ENCODE assay signal across 8 cellular contexts in genomic region chr15:101168463-101168824, GRCh38.
DNase-seq lines count a peak whose midpoint lies in the region; ATAC-seq and TF ChIP-seq lines count a peak whose summit lies in the region.

No MANE protein-coding gene starts in this region.

- peak overlapping the region; percentile 82 for H3K4me3 Mint-ChIP-seq in activated T-helper 17 cell treated with anti-CD3 and anti-CD28 coated beads, Interleukin-2, amount 50 U/mL, for 72 hours

- intact Hi-C loops in HCT116 (cut with micrococcal nuclease) = no loop called here
- intact Hi-C loops in left ventricle myocardium inferior (cut with micrococcal nuclease) = no loop called here

- H2AFZ ChIP-seq in HCT116 (ENCODE audit: low read depth, low read length, poor library complexity, severe bottlenecking) = no peak overlapping the region

- no peaks in the 10 kb centered on the region for H4K20me1 ChIP-seq in HCT116 (ENCODE audit: insufficient read depth)

- peak overlapping the region; percentile 96 for H3K27ac Mint-ChIP-seq in activated T-helper 17 cell treated with anti-CD3 and anti-CD28 coated beads, Interleukin-2, amount 50 U/mL, for 72 hours

- no peaks in the 10 kb centered on the region for H3K27me3 ChIP-seq in HCT116 (ENCODE audit: insufficient read depth, low read length)
- no peaks in the 10 kb centered on the region for H3K27me3 ChIP-seq in left ventricle myocardium inferior (ENCODE audit: low read depth)

- peaks cover 29% of the 10 kb centered on the region for H3K4me1 Mint-ChIP-seq in activated T-helper 17 cell treated with anti-CD3 and anti-CD28 coated beads, Interleukin-2, amount 50 U/mL, for 72 hours

- ATAC-seq in HCT116 = peak; percentile 49
- ATAC-seq in activated T-helper 17 cell treated with anti-CD3 and anti-CD28 coated beads, Interleukin-2, amount 50 U/mL, for 72 hours (replicated peaks) = peak; percentile 27
- peak; percentile 31 for ATAC-seq in stimulated activated naive CD8-positive, alpha-beta T cell treated with anti-CD3 and anti-CD28 coated beads, Interleukin-15, Interleukin-2, amounts not matched to agents 100 U/mL and 50 U/mL, for 24 hours
- ATAC-seq in HG03139 (IDR thresholded peaks at IDR 0.05; ENCODE audit: unreplicated experiment) = no peak

- no peaks in the 10 kb centered on the region for H3K36me3 ChIP-seq in HCT116 (ENCODE audit: control insufficient read depth in 1 of 2, insufficient read depth in 2 of 2, low read length in 2 of 2)
- H3K36me3 ChIP-seq in left ventricle myocardium inferior = peaks cover 18% of the 10 kb centered on the region

- RAD21 ChIA-PET in HCT116 (lab: Charles Lee; ENCODE audit: low non-redundant PET in 1 of 2, low total read pairs in 2 of 2, uncharacterized antibody in 2 of 2, unreplicated experiment in 2 of 2) = no interaction called here

- H3K79me2 ChIP-seq in HCT116 (ENCODE audit: insufficient read depth, low read length) = no peaks in the 10 kb centered on the region

- H3K9me3 Mint-ChIP-seq in activated T-helper 17 cell treated with anti-CD3 and anti-CD28 coated beads, Interleukin-2, amount 50 U/mL, for 72 hours = peaks cover 25% of the 10 kb centered on the region

- no peaks in the 10 kb centered on the region for H3K9me2 ChIP-seq in HCT116 (ENCODE audit: insufficient read depth)

- H3K4me1 ChIP-seq in HCT116 (ENCODE audit: control insufficient read depth in 1 of 2, insufficient read depth in 2 of 2, low read length in 2 of 2) (peaks cover 6 to 14% of the 10 kb centered on the region in 2 experiments; a peak in 3 of 4 replicates), left ventricle myocardium inferior (peaks cover 51% of the 10 kb centered on the region)

- CTCF ChIA-PET in HCT116 (lab: Charles Lee) = no interaction called here

- peaks cover 17 to 22% of the 10 kb centered on the region in 2 experiments; a peak in 3 of 4 replicates for H3K9me3 ChIP-seq in HCT116 (ENCODE audit: control insufficient read depth in 1 of 2, insufficient read depth in 1 of 2, low read depth in 1 of 2, low read length in 2 of 2)
- H3K9me3 ChIP-seq in left ventricle myocardium inferior (replicated peaks) = peaks cover 31% of the 10 kb centered on the region

- H3K4me3 ChIP-seq in HCT116 (replicated peaks in 1 of 2; ENCODE audit: low read depth in 1 of 2, low read length in 2 of 2) (no peak overlapping the region), left ventricle myocardium inferior (peak overlapping the region; percentile 41)

- no peak for TF ChIP-seq POLR2A in HCT116 (IDR thresholded peaks at IDR 0.05; ENCODE audit: borderline replicate concordance, extremely low read depth, insufficient read depth, insufficient read length)

- H3K4me2 ChIP-seq in HCT116 (ENCODE audit: low read length) = peak overlapping the region; percentile 21; the same call in 1 of the 2 replicates

- peaks cover 1% of the 10 kb centered on the region for H3K36me3 Mint-ChIP-seq in activated T-helper 17 cell treated with anti-CD3 and anti-CD28 coated beads, Interleukin-2, amount 50 U/mL, for 72 hours (ENCODE audit: low read depth)

- POLR2A ChIA-PET in HCT116 (lab: Charles Lee) = no interaction called here

- no peaks in the 10 kb centered on the region for H3K27me3 Mint-ChIP-seq in activated T-helper 17 cell treated with anti-CD3 and anti-CD28 coated beads, Interleukin-2, amount 50 U/mL, for 72 hours

- DNase-seq in HCT116 (ENCODE audit: low read depth, low spot score) (no peak), left ventricle myocardium inferior (peak; percentile 56), activated gamma-delta T cell (lab: John Stamatoyannopoulos, UW) (no peak), OCI-M2 (lab: John Stamatoyannopoulos, UW; ENCODE audit: unreplicated experiment) (no peak)
- DNase-seq in stimulated activated naive CD8-positive, alpha-beta T cell treated with anti-CD3 and anti-CD28 coated beads, Interleukin-15, Interleukin-2, amounts not matched to agents 100 U/mL and 50 U/mL, for 24 hours = no peak
- no peak for DNase-seq in stimulated activated CD4-positive, alpha-beta T cell treated with anti-CD3 and anti-CD28 coated beads, Interleukin-4, amount 100 ng/mL, for 4 hours

- H3K27ac ChIP-seq in HCT116 (ENCODE audit: low read depth, low read length) (no peak overlapping the region; the same call in 1 of the 2 replicates), left ventricle myocardium inferior (replicated peaks) (peak overlapping the region; percentile 94)

- TF ChIP-seq CTCF in HCT116 (IDR thresholded peaks at IDR 0.05 in 2 of 3, conservative IDR thresholded peaks at IDR 0.05 in 1 of 3; ENCODE audit: borderline replicate concordance in 1 of 3, insufficient read depth in 1 of 3, low read depth in 2 of 3, low read length in 2 of 3) (no peak), left ventricle myocardium inferior (IDR thresholded peaks at IDR 0.05; ENCODE audit: borderline replicate concordance) (no peak)

- no peak for TF ChIP-seq RAD21 in HCT116 (IDR thresholded peaks at IDR 0.05; ENCODE audit: low read depth)

- H3K9ac ChIP-seq in HCT116 (ENCODE audit: low read length) = no peak overlapping the region

- BruUV-seq in HCT116 (replicated peaks; lab: Mats Ljungman, UMichigan) = no TSS peak

TF ChIP-seq in HCT116, 20 proteins besides CTCF, POLR2A, EP300 and RAD21:
- TF ChIP-seq SIN3A (IDR thresholded peaks at IDR 0.05; ENCODE audit: low read depth) (no peak), ZFX (IDR thresholded peaks at IDR 0.05) (no peak), ELF1 (IDR thresholded peaks at IDR 0.05; ENCODE audit: borderline replicate concordance, low read depth) (no peak), EZH2phosphoT487 (IDR thresholded peaks at IDR 0.05; ENCODE audit: borderline replicate concordance) (no peak), TCF7L2 (IDR thresholded peaks at IDR 0.05; ENCODE audit: borderline replicate concordance, extremely low read depth, insufficient read depth, insufficient read length) (no peak), SP1 (IDR thresholded peaks at IDR 0.05; ENCODE audit: low read depth) (no peak), CBX3 (IDR thresholded peaks at IDR 0.05; ENCODE audit: low read depth) (no peak), ATF3 (IDR thresholded peaks at IDR 0.05) (no peak), YY1 (IDR thresholded peaks at IDR 0.05; ENCODE audit: extremely low read depth, insufficient replicate concordance, low read depth, low read length) (no peak), REST (IDR thresholded peaks at IDR 0.05; ENCODE audit: low read depth) (no peak), SRF (IDR thresholded peaks at IDR 0.05; ENCODE audit: low read depth) (no peak), POLR2AphosphoS5 (IDR thresholded peaks at IDR 0.05; ENCODE audit: low read depth, low read length) (no peak), ZNF274 (IDR thresholded peaks at IDR 0.05; ENCODE audit: low read depth, low read length) (no peak), FOSL1 (IDR thresholded peaks at IDR 0.05; ENCODE audit: low read depth) (no peak)
